Comparison of ENCODE assay signal across 34 cellular contexts in genomic region chr19:12284226-12284625, GRCh38. TPM values are rescaled to one million over a fixed set of nuclear protein-coding genes. Genes with fewer than 3 reads are reported as not detected.
"Had no signal": no experiment of that assay in that cellular context is flagged by ENCODE, and none has a peak within 500 bp of the region (broad histone marks: within the 10 kb centered on the region; RNA-seq: fewer than 3 reads in every experiment).

No MANE protein-coding gene starts in this region.

- H3K27ac Mint-ChIP-seq: activated B cell treated with CpG ODN at 0.5 μM for 24 hours; activated CD4-positive, alpha-beta memory T cell treated with anti-CD3 and anti-CD28 coated beads, Interleukin-2, amount 10 ng/mL, durations not matched to agents 7 days and 5 days; activated CD4-positive, alpha-beta T cell treated with anti-CD3 and anti-CD28 coated beads, Interleukin-2, amount 10 ng/mL, durations not matched to agents 24 days and 14 days; activated CD8-positive, alpha-beta memory T cell treated with anti-CD3 and anti-CD28 coated beads, Interleukin-2, amount 10 ng/mL, durations not matched to agents 7 days and 5 days; activated CD8-positive, alpha-beta T cell treated with anti-CD3 and anti-CD28 coated beads, Interleukin-2, amount 10 ng/mL, durations not matched to agents 7 days and 5 days; activated naive CD4-positive, alpha-beta T cell treated with anti-CD3 and anti-CD28 coated beads for 36 hours; activated naive CD4-positive, alpha-beta T cell treated with anti-CD3 and anti-CD28 coated beads, Interleukin-2, amount 50 U/mL, for 72 hours; activated naive CD8-positive, alpha-beta T cell treated with anti-CD3 and anti-CD28 coated beads for 36 hours; activated T-cell treated with anti-CD3 and anti-CD28 coated beads, Interleukin-2, amount 50 U/mL, for 24 hours; activated T-cell treated with anti-CD3 and anti-CD28 coated beads, Interleukin-2, amount 50 U/mL, for 72 hours; activated T-helper 1 cell treated with anti-CD3 and anti-CD28 coated beads, Interleukin-12 subunit alpha, Interleukin-12 subunit beta, Interleukin-2, Interleukin-4 antibody, amounts not matched to agents 30 ng/mL and 10 ng/mL and 1 ng/mL, durations not matched to agents 14 hours and 24 hours and 36 hours; activated T-helper 17 cell treated with anti-CD3 and anti-CD28 coated beads, Interleukin-2, amount 50 U/mL, for 72 hours; T-helper 2 cell treated with Interferon-gamma antibody and Interleukin-4, amounts not matched to agents 5 μg/mL and 100 μg/mL, for 36 hours had no signal

- DNase-seq: activated B cell treated with CpG ODN at 0.5 μM for 24 hours; activated CD4-positive, alpha-beta memory T cell treated with anti-CD3 and anti-CD28 coated beads, Interleukin-2, amount 10 ng/mL, durations not matched to agents 7 days and 5 days; activated CD4-positive, alpha-beta T cell treated with anti-CD3 and anti-CD28 coated beads for 4 hours; activated CD4-positive, alpha-beta T cell treated with anti-CD3 and anti-CD28 coated beads, Interleukin-2, amount 10 ng/mL, durations not matched to agents 24 days and 14 days; activated CD4-positive, alpha-beta T cell treated with anti-CD3 and anti-CD28 coated beads, Interleukin-2, amount 50 U/mL, for 48 hours; activated CD4-positive, CD25-positive, alpha-beta regulatory T cell treated with anti-CD3 and anti-CD28 coated beads, Interleukin-2, amount 50 U/mL, for 72 hours; activated CD8-positive, alpha-beta memory T cell treated with anti-CD3 and anti-CD28 coated beads for 24 hours; activated CD8-positive, alpha-beta memory T cell treated with anti-CD3 and anti-CD28 coated beads, Interleukin-2, amount 10 ng/mL, durations not matched to agents 7 days and 5 days; activated CD8-positive, alpha-beta memory T cell treated with anti-CD3 and anti-CD28 coated beads, Interleukin-2, amount 50 U/mL, for 48 hours; activated CD8-positive, alpha-beta T cell treated with anti-CD3 and anti-CD28 coated beads, Interleukin-2, amount 10 ng/mL, durations not matched to agents 7 days and 5 days; activated effector memory CD4-positive, alpha-beta T cell treated with anti-CD3 and anti-CD28 coated beads, Interleukin-2, amount 50 U/mL, for 16 hours; activated gamma-delta T cell treated with Interleukin-2 at 50 U/mL for 16 hours; activated naive CD4-positive, alpha-beta T cell; activated naive CD4-positive, alpha-beta T cell treated with anti-CD3 and anti-CD28 coated beads for 36 hours; activated naive CD4-positive, alpha-beta T cell treated with anti-CD3 and anti-CD28 coated beads, Interleukin-2, amount 50 U/mL, for 16 hours; activated naive CD8-positive, alpha-beta T cell treated with anti-CD3 and anti-CD28 coated beads for 36 hours; activated T-cell treated with anti-CD3 and anti-CD28 coated beads, Interleukin-2, amount 50 U/mL, for 24 hours; activated T-cell treated with anti-CD3 and anti-CD28 coated beads, Interleukin-2, amount 50 U/mL, for 72 hours; amniotic stem cell; body of pancreas; brain microvascular endothelial cell; central memory CD4-positive, alpha-beta T cell; cerebellar nuclear complex; T-cell; T-helper 2 cell; T-helper 9 cell had no signal

- ATAC-seq: activated CD8-positive, alpha-beta memory T cell treated with anti-CD3 and anti-CD28 coated beads, Interleukin-2, amount 10 ng/mL, durations not matched to agents 7 days and 5 days; activated CD8-positive, alpha-beta T cell treated with anti-CD3 and anti-CD28 coated beads, Interleukin-2, amount 10 ng/mL, durations not matched to agents 7 days and 5 days; activated naive CD4-positive, alpha-beta T cell treated with anti-CD3 and anti-CD28 coated beads, Interleukin-2, amount 50 U/mL, for 72 hours; activated T-cell treated with anti-CD3 and anti-CD28 coated beads, Interleukin-2, amount 50 U/mL, for 72 hours; activated T-helper 17 cell treated with anti-CD3 and anti-CD28 coated beads, Interleukin-2, amount 50 U/mL, for 72 hours; body of pancreas; T-cell had no signal

- H3K27me3 Mint-ChIP-seq: activated B cell treated with CpG ODN at 0.5 μM for 24 hours; activated CD4-positive, alpha-beta memory T cell treated with anti-CD3 and anti-CD28 coated beads, Interleukin-2, amount 10 ng/mL, durations not matched to agents 7 days and 5 days; activated CD4-positive, alpha-beta T cell treated with anti-CD3 and anti-CD28 coated beads, Interleukin-2, amount 10 ng/mL, durations not matched to agents 24 days and 14 days; activated CD8-positive, alpha-beta memory T cell treated with anti-CD3 and anti-CD28 coated beads, Interleukin-2, amount 10 ng/mL, durations not matched to agents 7 days and 5 days; activated naive CD8-positive, alpha-beta T cell treated with anti-CD3 and anti-CD28 coated beads for 36 hours; activated T-cell treated with anti-CD3 and anti-CD28 coated beads, Interleukin-2, amount 50 U/mL, for 24 hours; activated T-helper 17 cell treated with anti-CD3 and anti-CD28 coated beads, Interleukin-2, amount 50 U/mL, for 72 hours; T-cell had no signal

- H3K4me1 ChIP-seq: breast epithelium had no signal

- H3K9me3 ChIP-seq: body of pancreas had no signal

- H3K4me3 ChIP-seq: adrenal gland, body of pancreas, breast epithelium had no signal

- H3K36me3 ChIP-seq: adrenal gland, brain microvascular endothelial cell, breast epithelium had no signal

- H3K27ac ChIP-seq: adrenal gland, body of pancreas, brain microvascular endothelial cell, breast epithelium, VCaP had no signal

- H3K27me3 ChIP-seq: adrenal gland, body of pancreas, brain microvascular endothelial cell, breast epithelium had no signal

- H3K9me3 Mint-ChIP-seq: activated T-helper 17 cell treated with anti-CD3 and anti-CD28 coated beads, Interleukin-2, amount 50 U/mL, for 72 hours had no signal

- H3K4me3 Mint-ChIP-seq: activated B cell treated with CpG ODN at 0.5 μM for 24 hours; activated CD4-positive, alpha-beta memory T cell treated with anti-CD3 and anti-CD28 coated beads, Interleukin-2, amount 10 ng/mL, durations not matched to agents 7 days and 5 days; activated CD4-positive, alpha-beta T cell treated with anti-CD3 and anti-CD28 coated beads, Interleukin-2, amount 10 ng/mL, durations not matched to agents 24 days and 14 days; activated CD8-positive, alpha-beta memory T cell treated with anti-CD3 and anti-CD28 coated beads, Interleukin-2, amount 10 ng/mL, durations not matched to agents 7 days and 5 days; activated CD8-positive, alpha-beta T cell treated with anti-CD3 and anti-CD28 coated beads, Interleukin-2, amount 10 ng/mL, durations not matched to agents 7 days and 5 days; activated naive CD4-positive, alpha-beta T cell treated with anti-CD3 and anti-CD28 coated beads for 36 hours; activated naive CD8-positive, alpha-beta T cell treated with anti-CD3 and anti-CD28 coated beads for 36 hours; activated T-cell treated with anti-CD3 and anti-CD28 coated beads, Interleukin-2, amount 50 U/mL, for 24 hours; activated T-cell treated with anti-CD3 and anti-CD28 coated beads, Interleukin-2, amount 50 U/mL, for 72 hours; activated T-helper 1 cell treated with anti-CD3 and anti-CD28 coated beads, Interleukin-12 subunit alpha, Interleukin-12 subunit beta, Interleukin-2, Interleukin-4 antibody, amounts not matched to agents 30 ng/mL and 10 ng/mL and 1 ng/mL, durations not matched to agents 14 hours and 24 hours and 36 hours; activated T-helper 17 cell treated with anti-CD3 and anti-CD28 coated beads, Interleukin-2, amount 50 U/mL, for 72 hours; T-cell; T-helper 2 cell treated with Interferon-gamma antibody and Interleukin-4, amounts not matched to agents 5 μg/mL and 100 μg/mL, for 36 hours had no signal

RNA-seq across cellular contexts. Expression of gene ZNF563, which starts 49.2 kb away (rescaled TPM):
- total RNA-seq: astrocyte had no signal
